ENCODE assay signal across 8 cellular contexts in genomic region chr7:19754521-19755116, GRCh38. TPM values are rescaled to one million over a fixed set of nuclear protein-coding genes. Genes with fewer than 3 reads are reported as not detected.
DNase-seq lines count a peak whose midpoint lies in the region; ATAC-seq and TF ChIP-seq lines count a peak whose summit lies in the region.

No MANE protein-coding gene starts in this region.

- no peak overlapping the region for H3K9ac ChIP-seq in PC-3 (ENCODE audit: low read length)

- POLR2A ChIA-PET in PC-3 (lab: Charles Lee; ENCODE audit: unreplicated experiment): interaction anchor here (0.6 kb wide), 1 partner anchor 251 kb away, joined by 5 read pairs; no protein-coding TSS in a partner anchor

- H3K4me3 ChIP-seq in PC-3 (ENCODE audit: low read length) (no peak overlapping the region), epithelial cell of esophagus (ENCODE audit: low read length) (no peak overlapping the region), retinal pigment epithelial cell (ENCODE audit: low read length) (no peak overlapping the region)

- peak overlapping the region; percentile 55; the same call in 1 of the 2 replicates for H2AFZ ChIP-seq in PC-3 (ENCODE audit: low read length)

- intact Hi-C loops in PC-3 (cut with micrococcal nuclease): loop anchor here (1.0 to 5.0 kb wide), 4 partner anchors 204 to 653 kb away; no protein-coding TSS in a partner anchor
- intact Hi-C loops in posterior vena cava (cut with DNase I): loop anchor here (10.0 kb wide), 2 partner anchors 410 to 420 kb away; no protein-coding TSS in a partner anchor

- no peaks in the 10 kb centered on the region for H3F3A ChIP-seq in PC-3 (ENCODE audit: low read length, unreplicated experiment)

- H3K36me3 ChIP-seq in PC-3 (ENCODE audit: low read depth, low read length): no peaks in the 10 kb centered on the region

- H3K27ac Mint-ChIP-seq in stimulated activated naive CD8-positive, alpha-beta T cell treated with anti-CD3 and anti-CD28 coated beads, Interleukin-15, amount 100 ng/mL, for 72 hours: no peak overlapping the region

- H3K9me3 Mint-ChIP-seq in stimulated activated naive CD8-positive, alpha-beta T cell treated with anti-CD3 and anti-CD28 coated beads, Interleukin-15, amount 100 ng/mL, for 72 hours: no peaks in the 10 kb centered on the region

- BruUV-seq in PC-3 (replicated peaks; lab: Mats Ljungman, UMichigan): no TSS peak

- H3K79me2 ChIP-seq in PC-3 (ENCODE audit: low read length): no peaks in the 10 kb centered on the region

- H3K9me2 ChIP-seq in PC-3 (replicated peaks; ENCODE audit: low read length): no peaks in the 10 kb centered on the region

- ATAC-seq in PC-3 (no peak), HG03342 (IDR thresholded peaks at IDR 0.05; ENCODE audit: unreplicated experiment) (no peak)
- no peak for ATAC-seq in stimulated activated naive CD8-positive, alpha-beta T cell treated with anti-CD3 and anti-CD28 coated beads, Interleukin-15, amount 100 ng/mL, for 72 hours

- no peaks in the 10 kb centered on the region for H4K20me1 ChIP-seq in PC-3 (ENCODE audit: low read length)

- H3K4me2 ChIP-seq in PC-3 (ENCODE audit: low read length): no peak overlapping the region

- H3K4me1 ChIP-seq in PC-3 (ENCODE audit: insufficient read depth, low read length): peaks cover 6% of the 10 kb centered on the region; the same call in 1 of the 2 replicates

- peak; percentile 25 for DNase-seq in Daoy (ENCODE audit: low read depth)
- peak; percentile 4 for DNase-seq in HuH-7 (ENCODE audit: low spot score)
- DNase-seq in PC-3: peak; percentile 88
- peak; percentile 52 for DNase-seq in epithelial cell of esophagus (ENCODE audit: low read depth)
- DNase-seq in retinal pigment epithelial cell (ENCODE audit: low read depth): no peak
- no peak for DNase-seq in stimulated activated naive CD8-positive, alpha-beta T cell treated with anti-CD3 and anti-CD28 coated beads, Interleukin-15, amount 100 ng/mL, for 72 hours
- no peak for DNase-seq in posterior vena cava (ENCODE audit: low spot score)

- H3K27ac ChIP-seq in PC-3 (ENCODE audit: low read length): no peak overlapping the region

- CTCF ChIA-PET in PC-3 (lab: Charles Lee): interaction anchor here (0.6 to 1.2 kb wide), 2 partner anchors 276 to 1080 kb away, joined by 3 to 7 read pairs; no protein-coding TSS in a partner anchor

- H3K27me3 Mint-ChIP-seq in stimulated activated naive CD8-positive, alpha-beta T cell treated with anti-CD3 and anti-CD28 coated beads, Interleukin-15, amount 100 ng/mL, for 72 hours: no peaks in the 10 kb centered on the region

- no peaks in the 10 kb centered on the region for H3K27me3 ChIP-seq in PC-3 (ENCODE audit: low read length)

- no peaks in the 10 kb centered on the region for H3K4me1 Mint-ChIP-seq in stimulated activated naive CD8-positive, alpha-beta T cell treated with anti-CD3 and anti-CD28 coated beads, Interleukin-15, amount 100 ng/mL, for 72 hours

- TF ChIP-seq CTCF in PC-3 (conservative IDR thresholded peaks at IDR 0.05; ENCODE audit: low read depth, low read length) (peak; percentile 82), epithelial cell of esophagus (IDR thresholded peaks at IDR 0.05; ENCODE audit: insufficient read depth, low read depth, low read length, missing control alignments) (peak; percentile 64), retinal pigment epithelial cell (conservative IDR thresholded peaks at IDR 0.05; ENCODE audit: low read depth, low read length) (peak; percentile 63)

- H3K9me3 ChIP-seq in PC-3 (ENCODE audit: low read length): no peaks in the 10 kb centered on the region

- H3K4me3 Mint-ChIP-seq in stimulated activated naive CD8-positive, alpha-beta T cell treated with anti-CD3 and anti-CD28 coated beads, Interleukin-15, amount 100 ng/mL, for 72 hours: no peak overlapping the region

RNA-seq across cellular contexts. Expression of gene TMEM196, which starts 18.8 kb away (rescaled TPM):
- not detected in 2 replicates for total RNA-seq in Daoy (2014; rRNA removed; shearing (Covaris generic))
- not detected in 2 replicates for total RNA-seq in PC-3 (2014; rRNA removed)
- 1 to 10 TPM; 1.6 to 3.6 TPM for total RNA-seq in posterior vena cava

RNA-seq across cellular contexts. Expression of gene POLR1F, which starts 45.8 kb away (rescaled TPM):
- total RNA-seq in Daoy (2014; rRNA removed; shearing (Covaris generic)): 50.9 and 61.2 TPM in 2 replicates
- total RNA-seq in PC-3 (2014; rRNA removed) (19.8 and 22.3 TPM in 2 replicates), posterior vena cava (10 to 100 TPM; 15.9 TPM)

Comparison
In these comparisons a context has a peak if more than half of its experiments do, and no peak if none do; other contexts are left out.
1. DNase-seq: peak in Daoy (single experiment), HuH-7 (single experiment), PC-3 (single experiment) and epithelial cell of esophagus (single experiment); none in retinal pigment epithelial cell (single experiment), stimulated activated naive CD8-positive, alpha-beta T cell treated with anti-CD3 and anti-CD28 coated beads, Interleukin-15, amount 100 ng/mL, for 72 hours (0 of 2) and posterior vena cava (single experiment).
2. Peak in every context shown above with its lines, with median percentiles within 50 percentile points of each other: CTCF ChIP-seq.